ENCODE assay signal across 11 cellular contexts in genomic region chr7:150740053-150740452, GRCh38. TPM values are rescaled to one million over a fixed set of nuclear protein-coding genes. Genes with fewer than 3 reads are reported as not detected.
DNase-seq lines count a peak whose midpoint lies in the region; ATAC-seq, FAIRE-seq and TF ChIP-seq lines count a peak whose summit lies in the region.
"Had no signal": no experiment of that assay in that cellular context is flagged by ENCODE, and none has a peak within 500 bp of the region (broad histone marks: within the 10 kb centered on the region; RNA-seq: fewer than 3 reads in every experiment).

No MANE protein-coding gene starts in this region.

- H3K9ac ChIP-seq in Loucy (ENCODE audit: low read depth, low read length, poor library complexity, severe bottlenecking) = no peak overlapping the region
- H3K9ac ChIP-seq in H1 (replicated peaks in 1 of 4; ENCODE audit: extremely low read depth in 1 of 4, low read depth in 3 of 4, low read length in 3 of 4) = no peak overlapping the region

- no peak for TF ChIP-seq POLR2A in H1 (IDR thresholded peaks at IDR 0.05; ENCODE audit: control extremely low read depth in 1 of 2, low read depth in 2 of 2, low read length in 2 of 2)

- H2BK20ac ChIP-seq in H1 (ENCODE audit: low read length) = no peak overlapping the region

- H2BK12ac ChIP-seq in H1 (ENCODE audit: low read depth, low read length) = no peak overlapping the region

- no peak overlapping the region for H3K23ac ChIP-seq in H1 (ENCODE audit: insufficient read length)

- no peaks in the 10 kb centered on the region for H3F3A ChIP-seq in Loucy (ENCODE audit: low read depth)

- TF ChIP-seq CTCF in Loucy (conservative IDR thresholded peaks at IDR 0.05; ENCODE audit: low read length) = no peak
- TF ChIP-seq CTCF in activated CD8-positive, alpha-beta T cell treated with anti-CD3 and anti-CD28 coated beads for 36 hours (IDR thresholded peaks at IDR 0.05) = no peak
- TF ChIP-seq CTCF in H1 (IDR thresholded peaks at IDR 0.05; ENCODE audit: control extremely low read depth in 1 of 3, insufficient read depth in 1 of 3, low read depth in 1 of 3, low read length in 3 of 3) = no peak

- H3K9me2 ChIP-seq in Loucy (replicated peaks; ENCODE audit: low read depth, low read length) = no peaks in the 10 kb centered on the region

- H2BK15ac ChIP-seq in H1 (ENCODE audit: low read length) = no peak overlapping the region

- POLR2A ChIA-PET in activated CD8-positive, alpha-beta T cell treated with anti-CD3 and anti-CD28 coated beads for 36 hours (lab: Charles Lee) = interaction anchor here (0.6 to 3.7 kb wide), 6 partner anchors 7 to 289 kb away, joined by 3 to 21 read pairs (median 4); no protein-coding TSS in a partner anchor
- POLR2A ChIA-PET in H1 (lab: Charles Lee; ENCODE audit: partially characterized antibody) = no interaction called here

- H3K4me1 Mint-ChIP-seq in activated CD8-positive, alpha-beta T cell treated with anti-CD3 and anti-CD28 coated beads for 36 hours (ENCODE audit: low read depth) = peaks cover 71% of the 10 kb centered on the region
- peaks cover 71% of the 10 kb centered on the region for H3K4me1 Mint-ChIP-seq in stimulated activated effector memory CD8-positive, alpha-beta T cell treated with anti-CD3 and anti-CD28 coated beads, Interleukin-12 subunit alpha, Interleukin-12 subunit beta, amount 100 ng/mL, for 72 hours

- H2BK120ac ChIP-seq in H1 (replicated peaks; ENCODE audit: low read depth, low read length) = no peak overlapping the region

- H3K79me1 ChIP-seq in H1 (ENCODE audit: low read depth, low read length) = no peaks in the 10 kb centered on the region

- peak overlapping the region; percentile 94 for H3K27ac Mint-ChIP-seq in activated CD8-positive, alpha-beta T cell treated with anti-CD3 and anti-CD28 coated beads for 36 hours
- peak overlapping the region; percentile 91 for H3K27ac Mint-ChIP-seq in stimulated activated effector memory CD8-positive, alpha-beta T cell treated with anti-CD3 and anti-CD28 coated beads, Interleukin-12 subunit alpha, Interleukin-12 subunit beta, amount 100 ng/mL, for 72 hours

- peaks cover 7% of the 10 kb centered on the region for H3K9me3 Mint-ChIP-seq in activated CD8-positive, alpha-beta T cell treated with anti-CD3 and anti-CD28 coated beads for 36 hours
- H3K9me3 Mint-ChIP-seq in stimulated activated effector memory CD8-positive, alpha-beta T cell treated with anti-CD3 and anti-CD28 coated beads, Interleukin-12 subunit alpha, Interleukin-12 subunit beta, amount 100 ng/mL, for 72 hours = no peaks in the 10 kb centered on the region

- H4K20me1 ChIP-seq in Loucy (ENCODE audit: insufficient read depth, low read length, poor library complexity, severe bottlenecking) = no peaks in the 10 kb centered on the region
- H4K20me1 ChIP-seq in H1 (replicated peaks in 1 of 2; ENCODE audit: control insufficient read depth in 1 of 2, insufficient read depth in 2 of 2, low read length in 2 of 2) = peaks cover 10 to 22% of the 10 kb centered on the region in 2 experiments

- peak overlapping the region; percentile 89 for H3K4me3 Mint-ChIP-seq in activated CD8-positive, alpha-beta T cell treated with anti-CD3 and anti-CD28 coated beads for 36 hours
- H3K4me3 Mint-ChIP-seq in stimulated activated effector memory CD8-positive, alpha-beta T cell treated with anti-CD3 and anti-CD28 coated beads, Interleukin-12 subunit alpha, Interleukin-12 subunit beta, amount 100 ng/mL, for 72 hours = peak overlapping the region; percentile 74

- 0 out of 2 replicates have a peak, but pooled peaks cover 8% of the 10 kb centered on the region for H3K36me3 ChIP-seq in Loucy (ENCODE audit: insufficient read depth, low read length)
- H3K36me3 ChIP-seq in H1 (ENCODE audit: control insufficient read depth in 2 of 4, insufficient read depth in 4 of 4, low read length in 3 of 4) = no peaks in the 10 kb centered on the region
- H3K36me3 ChIP-seq: cardiac muscle cell had no signal

- H3K79me2 ChIP-seq in Loucy (ENCODE audit: insufficient read depth, low read length) = peaks cover 31% of the 10 kb centered on the region
- no peaks in the 10 kb centered on the region for H3K79me2 ChIP-seq in H1 (ENCODE audit: control insufficient read depth in 1 of 2, insufficient read depth in 2 of 2, low read length in 2 of 2)

- 0 out of 2 replicates have a peak, but pooled peaks cover 4% of the 10 kb centered on the region for H3K9me3 ChIP-seq in Loucy (ENCODE audit: insufficient read depth, low read depth, low read length)
- H3K9me3 ChIP-seq in H1 (ENCODE audit: insufficient read depth in 2 of 2, low read depth in 1 of 2, low read length in 1 of 2) = peaks cover 0 to 2% of the 10 kb centered on the region in 2 experiments; a peak in 1 of 4 replicates

- intact Hi-C loops in activated CD8-positive, alpha-beta T cell treated with anti-CD3 and anti-CD28 coated beads for 36 hours (cut with micrococcal nuclease) = no loop called here

- no peak overlapping the region for H3K14ac ChIP-seq in H1 (ENCODE audit: insufficient read length)

- H4K91ac ChIP-seq in H1 (replicated peaks; ENCODE audit: insufficient read length, low read length) = no peak overlapping the region

- H3K27me3 ChIP-seq in Loucy (ENCODE audit: insufficient read depth, low read length, poor library complexity, severe bottlenecking) = no peaks in the 10 kb centered on the region
- peaks cover 80 to 97% (median 95%) of the 10 kb centered on the region in 4 experiments for H3K27me3 ChIP-seq in H1 (replicated peaks in 1 of 4; ENCODE audit: control insufficient read depth in 3 of 4, extremely low read depth in 1 of 4, insufficient read depth in 3 of 4, low read length in 3 of 4)

- H2AK5ac ChIP-seq in H1 (ENCODE audit: low read depth, low read length) = no peak overlapping the region

- ATAC-seq in activated CD8-positive, alpha-beta T cell treated with anti-CD3 and anti-CD28 coated beads for 36 hours = no peak
- no peak for ATAC-seq in stimulated activated effector memory CD8-positive, alpha-beta T cell treated with anti-CD3 and anti-CD28 coated beads, Interleukin-12 subunit alpha, Interleukin-12 subunit beta, amount 100 ng/mL, for 72 hours
- ATAC-seq in HG02870 (IDR thresholded peaks at IDR 0.05; ENCODE audit: unreplicated experiment) = no peak

- peak overlapping the region; percentile 9 for H3K4me2 ChIP-seq in Loucy (ENCODE audit: low read depth, low read length, poor library complexity, severe bottlenecking)
- no peak overlapping the region for H3K4me2 ChIP-seq in H1 (ENCODE audit: insufficient read depth in 1 of 2, low read depth in 2 of 2, low read length in 2 of 2)

- H2AFZ ChIP-seq in Loucy (ENCODE audit: low read length) (no peak overlapping the region), H1 (ENCODE audit: low read length) (no peak overlapping the region)

- no peak overlapping the region for H3K27ac ChIP-seq in H1 (ENCODE audit: low read depth, low read length)
- H3K27ac ChIP-seq: cardiac muscle cell had no signal

- no peak for FAIRE-seq in H1 (lab: Jason Lieb, UNC)

- no peak overlapping the region for H4K8ac ChIP-seq in H1 (ENCODE audit: extremely low read depth, insufficient read depth, low read length)

- H3K4me1 ChIP-seq in Loucy (ENCODE audit: insufficient read depth, low read length, poor library complexity, severe bottlenecking) (peaks cover 38% of the 10 kb centered on the region), H1 (replicated peaks in 1 of 4; ENCODE audit: control insufficient read depth in 3 of 4, insufficient read depth in 4 of 4, low read length in 3 of 4) (peaks cover 0 to 2% (median 0%) of the 10 kb centered on the region in 4 experiments; a peak in 1 of 7 replicates)

- H4K5ac ChIP-seq in H1 (ENCODE audit: insufficient read length, low read depth, low read length) = no peak overlapping the region

- 84% methylated on average over 10 of the region's 10 CpGs; no CpG with 5 or more reads in 1 of the 2 experiments for WGBS in H1 (ENCODE audit: extremely low coverage in 1 of 2, insufficient coverage in 1 of 2, insufficient read length in 1 of 2, insufficient replicate concordance in 2 of 2, low coverage in 1 of 2, low lambda C conversion rate in 2 of 2, missing lambda C conversion rate in 1 of 2), 2 experiments

- no peak overlapping the region for H3K18ac ChIP-seq in H1 (ENCODE audit: extremely low read depth, low read length)

- no peak overlapping the region for H3K56ac ChIP-seq in H1 (replicated peaks; ENCODE audit: insufficient read length, low read depth, low read length)

- H3K4me3 ChIP-seq in Loucy (ENCODE audit: low read length, poor library complexity, severe bottlenecking) (peak overlapping the region; percentile 76), H1 (ENCODE audit: extremely low read depth in 1 of 4, insufficient read depth in 2 of 4, low read depth in 3 of 4, low read length in 4 of 4) (no peak overlapping the region)
- H3K4me3 ChIP-seq: cardiac muscle cell had no signal

- no peak for TF ChIP-seq EP300 in H1 (IDR thresholded peaks at IDR 0.05; ENCODE audit: borderline replicate concordance in 1 of 2, low read depth in 2 of 2, low read length in 2 of 2)

- H3K23me2 ChIP-seq in H1 (ENCODE audit: low read depth, low read length) = no peaks in the 10 kb centered on the region

- H2BK5ac ChIP-seq in H1 (ENCODE audit: low read depth, low read length) = no peak overlapping the region

- no peaks in the 10 kb centered on the region for H3K27me3 Mint-ChIP-seq in activated CD8-positive, alpha-beta T cell treated with anti-CD3 and anti-CD28 coated beads for 36 hours

- TF ChIP-seq RAD21 in H1 (IDR thresholded peaks at IDR 0.05 in 1 of 2, conservative IDR thresholded peaks at IDR 0.05 in 1 of 2; ENCODE audit: low read depth in 2 of 2, low read length in 2 of 2) = no peak

- peaks cover 70% of the 10 kb centered on the region for H3K36me3 Mint-ChIP-seq in activated CD8-positive, alpha-beta T cell treated with anti-CD3 and anti-CD28 coated beads for 36 hours (ENCODE audit: low read depth)
- H3K36me3 Mint-ChIP-seq in stimulated activated effector memory CD8-positive, alpha-beta T cell treated with anti-CD3 and anti-CD28 coated beads, Interleukin-12 subunit alpha, Interleukin-12 subunit beta, amount 100 ng/mL, for 72 hours = peaks cover 81% of the 10 kb centered on the region

- DNase-seq in activated CD8-positive, alpha-beta T cell treated with anti-CD3 and anti-CD28 coated beads for 36 hours = peak; percentile 44
- no peak for DNase-seq in H1 (ENCODE audit: low read depth in 1 of 2, low spot score in 2 of 2)
- peak in 1 of 2 donors; percentile 57 for DNase-seq in stimulated activated effector memory CD8-positive, alpha-beta T cell treated with anti-CD3 and anti-CD28 coated beads, Interleukin-12 subunit alpha, Interleukin-12 subunit beta, amount 100 ng/mL, for 72 hours (ENCODE audit: low spot score in 2 of 2)
- DNase-seq in stimulated activated CD4-positive, alpha-beta T cell treated with anti-CD3 and anti-CD28 coated beads, Interleukin-12 subunit alpha, Interleukin-12 subunit beta, amount 100 ng/mL, for 4 hours = no peak
- no peak for DNase-seq in HT-29 (ENCODE audit: low spot score)
- DNase-seq: foreskin melanocyte, NCI-H1092 treated with DMSO at 0.1 percent for 48 hours, NCI-H82 had no signal

- CTCF ChIA-PET in activated CD8-positive, alpha-beta T cell treated with anti-CD3 and anti-CD28 coated beads for 36 hours (lab: Charles Lee) = no interaction called here
- CTCF ChIA-PET in H1 (lab: Charles Lee; ENCODE audit: partially characterized antibody) = no interaction called here

- H3K4ac ChIP-seq in H1 (replicated peaks; ENCODE audit: insufficient read length, low read depth, low read length) = no peak overlapping the region

RNA-seq across cellular contexts. Expression of gene GIMAP5, which starts 2.8 kb away (rescaled TPM):
- total RNA-seq in activated CD8-positive, alpha-beta T cell treated with anti-CD3 and anti-CD28 coated beads for 36 hours = 10 to 100 TPM; 37.6 to 40.7 TPM
- total RNA-seq in H1 (2021; fragmentation: NEBNext Ultra II Directional; extraction: Animal tissue kit (Norgen Biotek cat#: 25700)) = not detected in 2 replicates
- polyA plus RNA-seq in H1 (2011; rRNA removed) = not detected in 2 replicates
- not detected for polyA plus RNA-seq in H1 (2011; cell fraction: cytosol; rRNA removed)
- not detected for polyA plus RNA-seq in H1 (2011; cell fraction: nucleus; rRNA removed)
- polyA plus RNA-seq in H1 (2012, experiment 1 of 2) = not detected in 4 replicates
- polyA plus RNA-seq in H1 (2012, experiment 2 of 2) = not detected
- not detected for polyA plus RNA-seq in H1 (2013, experiment 1 of 2)
- not detected for polyA plus RNA-seq in H1 (2013, experiment 2 of 2)
- not detected in 2 replicates for polyA minus RNA-seq in H1 (2011; rRNA and poly(A)+ RNA removed)
- not detected for polyA minus RNA-seq in H1 (2011; cell fraction: cytosol; rRNA and poly(A)+ RNA removed)
- not detected for polyA minus RNA-seq in H1 (2011; cell fraction: nucleus; rRNA and poly(A)+ RNA removed)
- not detected in 2 replicates for total RNA-seq in HT-29 (2014; rRNA removed; shearing (Covaris generic))

RNA-seq across cellular contexts. Expression of gene GIMAP1, which starts 23.6 kb away (rescaled TPM):
- total RNA-seq in activated CD8-positive, alpha-beta T cell treated with anti-CD3 and anti-CD28 coated beads for 36 hours = 1 to 10 TPM; 8.7 to 9.3 TPM
- not detected in 2 replicates for total RNA-seq in H1 (2021; fragmentation: NEBNext Ultra II Directional; extraction: Animal tissue kit (Norgen Biotek cat#: 25700))
- not detected in 2 replicates for polyA plus RNA-seq in H1 (2011; rRNA removed)
- not detected for polyA plus RNA-seq in H1 (2011; cell fraction: cytosol; rRNA removed)
- not detected for polyA plus RNA-seq in H1 (2011; cell fraction: nucleus; rRNA removed)
- not detected in 4 replicates for polyA plus RNA-seq in H1 (2012, experiment 1 of 2)
- polyA plus RNA-seq in H1 (2012, experiment 2 of 2) = not detected
- polyA plus RNA-seq in H1 (2013, experiment 1 of 2) = not detected
- polyA plus RNA-seq in H1 (2013, experiment 2 of 2) = not detected
- polyA minus RNA-seq in H1 (2011; rRNA and poly(A)+ RNA removed) = not detected in 2 replicates
- not detected for polyA minus RNA-seq in H1 (2011; cell fraction: cytosol; rRNA and poly(A)+ RNA removed)
- polyA minus RNA-seq in H1 (2011; cell fraction: nucleus; rRNA and poly(A)+ RNA removed) = not detected
- not detected in 2 replicates for total RNA-seq in HT-29 (2014; rRNA removed; shearing (Covaris generic))
- polyA plus RNA-seq: cardiac muscle cell had no signal

RNA-seq across cellular contexts. Expression of gene GIMAP2, which starts 54.5 kb away (rescaled TPM):
- total RNA-seq in activated CD8-positive, alpha-beta T cell treated with anti-CD3 and anti-CD28 coated beads for 36 hours = 10 to 100 TPM; 42.2 to 42.7 TPM
- not detected in 2 replicates for total RNA-seq in H1 (2021; fragmentation: NEBNext Ultra II Directional; extraction: Animal tissue kit (Norgen Biotek cat#: 25700))
- not detected in 2 replicates for polyA plus RNA-seq in H1 (2011; rRNA removed)
- polyA plus RNA-seq in H1 (2011; cell fraction: cytosol; rRNA removed) = not detected
- polyA plus RNA-seq in H1 (2011; cell fraction: nucleus; rRNA removed) = not detected
- not detected in 4 replicates for polyA plus RNA-seq in H1 (2012, experiment 1 of 2)
- not detected for polyA plus RNA-seq in H1 (2012, experiment 2 of 2)
- polyA plus RNA-seq in H1 (2013, experiment 1 of 2) = not detected
- not detected for polyA plus RNA-seq in H1 (2013, experiment 2 of 2)
- not detected in 2 replicates for polyA minus RNA-seq in H1 (2011; rRNA and poly(A)+ RNA removed)
- polyA minus RNA-seq in H1 (2011; cell fraction: cytosol; rRNA and poly(A)+ RNA removed) = not detected
- polyA minus RNA-seq in H1 (2011; cell fraction: nucleus; rRNA and poly(A)+ RNA removed) = not detected
- total RNA-seq in HT-29 (2014; rRNA removed; shearing (Covaris generic)) = not detected in 2 replicates
- total RNA-seq: cardiac muscle cell had no signal
- polyA plus RNA-seq: cardiac muscle cell had no signal

Comparison
In these comparisons a context has a peak if more than half of its experiments do, and no peak if none do; other contexts are left out.
1. RNA of gene GIMAP5, which starts 2.8 kb away (total RNA-seq): 37.6 to 40.7 TPM in activated CD8-positive, alpha-beta T cell treated with anti-CD3 and anti-CD28 coated beads for 36 hours; not detected in H1 and not detected in HT-29; every median in the first group is over 10 times any median in the second.
2. RNA of gene GIMAP2, which starts 54.5 kb away (total RNA-seq): 42.2 to 42.7 TPM in activated CD8-positive, alpha-beta T cell treated with anti-CD3 and anti-CD28 coated beads for 36 hours; not detected in H1 and not detected in HT-29; every median in the first group is over 10 times any median in the second.